Comparison of ENCODE assay signal across 8 cellular contexts in the genomic region with DNA sequence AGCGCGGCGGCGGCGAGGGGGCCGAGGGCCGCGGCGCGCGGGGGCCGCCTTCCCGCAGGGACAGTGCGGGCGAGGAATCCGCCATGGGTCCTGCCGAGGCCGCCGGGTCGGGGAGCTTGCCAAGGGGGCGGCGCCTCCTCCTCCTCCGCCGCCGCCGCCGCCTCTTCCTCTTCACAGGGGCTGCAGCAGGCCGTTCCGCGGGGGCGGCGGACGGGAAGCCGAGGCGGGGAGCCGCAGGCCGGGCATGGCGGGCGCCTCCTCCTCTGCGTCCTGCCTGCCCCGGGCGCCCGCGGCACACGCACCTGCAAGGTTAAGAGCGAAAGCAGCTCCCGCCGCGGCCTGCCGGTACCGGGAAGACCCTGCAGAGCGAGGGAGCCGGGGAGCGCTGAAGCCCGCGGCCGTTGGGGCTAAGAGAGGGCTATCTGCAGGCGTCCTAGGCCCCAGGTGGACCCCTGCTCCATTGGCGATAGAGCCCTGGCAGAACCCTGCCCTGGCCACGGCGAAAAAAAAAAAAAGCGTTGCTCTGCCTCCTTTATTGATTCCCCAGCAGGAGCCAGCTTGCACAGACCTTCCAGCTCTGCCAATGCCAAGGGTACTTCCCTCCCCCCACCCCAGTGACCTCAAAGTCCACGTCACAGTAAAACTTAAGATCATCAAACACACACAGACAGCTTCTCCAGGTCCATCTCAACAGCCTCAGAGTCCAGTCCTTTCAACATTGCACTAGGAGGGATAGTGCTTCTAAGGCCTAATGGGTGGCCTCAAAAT. TPM values are rescaled to one million over a fixed set of nuclear protein-coding genes. Genes with fewer than 3 reads are reported as not detected.
DNase-seq lines count a peak whose midpoint lies in the region; ATAC-seq and TF ChIP-seq lines count a peak whose summit lies in the region.

A gene with protein sequence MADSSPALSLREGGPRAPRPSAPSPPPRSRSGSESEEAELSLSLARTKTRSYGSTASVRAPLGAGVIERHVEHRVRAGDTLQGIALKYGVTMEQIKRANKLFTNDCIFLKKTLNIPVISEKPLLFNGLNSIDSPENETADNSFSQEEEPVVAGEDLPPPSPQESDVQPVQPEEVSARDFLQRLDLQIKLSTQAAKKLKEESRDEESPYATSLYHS (minus strand): TSS at position 118 of the 768 bp plus-strand sequence. CDS start 33 bp downstream, at position 85.

- H3K4me1 ChIP-seq in gastroesophageal sphincter = peaks cover 0 to 34% (median 10%) of the 10 kb centered on the region in 3 donors
- peaks cover 0 to 12% of the 10 kb centered on the region in 2 donors for H3K4me1 ChIP-seq in neuronal stem cell (ENCODE audit: control insufficient read depth in 2 of 2, insufficient read depth in 1 of 2, low read depth in 1 of 2, low read length in 2 of 2)
- H3K4me1 ChIP-seq in thymus (ENCODE audit: control insufficient read depth, insufficient read depth, low read length) = peaks cover 21% of the 10 kb centered on the region

- no peak within 1 kb of the TSS for H3K14ac ChIP-seq in neuronal stem cell (ENCODE audit: low read length)

- no peaks in the 10 kb centered on the region for H3K79me1 ChIP-seq in neuronal stem cell (ENCODE audit: low read depth, low read length)

- no peak for TF ChIP-seq CTCF in gastroesophageal sphincter (IDR thresholded peaks at IDR 0.05)

- peak within 1 kb of the TSS; percentile 92 for H3K4me2 ChIP-seq in neuronal stem cell (ENCODE audit: insufficient read depth, low read length, poor library complexity, severe bottlenecking)

- no peak within 1 kb of the TSS for H3K4ac ChIP-seq in neuronal stem cell (ENCODE audit: low read length)

- 0% methylated on average over 2 of the region's 63 CpGs; no CpG with 5 or more reads in 1 of the 2 donors for WGBS in gastroesophageal sphincter (ENCODE audit: low coverage in 1 of 2), 2 donors
- WGBS in neuronal stem cell (ENCODE audit: extremely low coverage in 2 of 2, insufficient read length in 2 of 2, insufficient replicate concordance in 1 of 2), 2 donors = no CpG with 5 or more reads among the region's 63 CpGs
- under 1% methylated on average over 63 of the region's 63 CpGs for WGBS in thymus

- peak; percentile 34 to 62 for TF ChIP-seq POLR2A in gastroesophageal sphincter (IDR thresholded peaks at IDR 0.05)

- no peak within 1 kb of the TSS for H2BK5ac ChIP-seq in neuronal stem cell (ENCODE audit: low read length)

- no peak within 1 kb of the TSS for H2BK15ac ChIP-seq in neuronal stem cell (ENCODE audit: low read length)

- TF ChIP-seq EP300 in gastroesophageal sphincter (IDR thresholded peaks at IDR 0.05) = no peak

- peak within 1 kb of the TSS; percentile 95 for H2AFZ ChIP-seq in neuronal stem cell (ENCODE audit: low read length)

- H3K27ac ChIP-seq in gastroesophageal sphincter = peak within 1 kb of the TSS; percentile 11 to 92 (median 92)
- H3K27ac ChIP-seq in neuronal stem cell (replicated peaks; ENCODE audit: low read length) = no peak within 1 kb of the TSS
- peak within 1 kb of the TSS; percentile 94 for H3K27ac ChIP-seq in thymus (ENCODE audit: low read depth)

- H3K27me3 ChIP-seq in gastroesophageal sphincter (no peaks in the 10 kb centered on the region), neuronal stem cell (ENCODE audit: control insufficient read depth in 3 of 3, insufficient read depth in 3 of 3, low read depth in 1 of 3, low read length in 3 of 3) (peaks cover 3 to 74% (median 33%) of the 10 kb centered on the region in 3 experiments), thymus (ENCODE audit: control insufficient read depth, insufficient read depth) (no peaks in the 10 kb centered on the region)

- no peak within 1 kb of the TSS for H2BK120ac ChIP-seq in neuronal stem cell (ENCODE audit: low read depth, low read length)

- DNase-seq in AG08396 (ENCODE audit: low spot score) = peak; percentile 83
- peak; percentile 73 for DNase-seq in RPMI7951 (ENCODE audit: low read depth)
- DNase-seq in activated gamma-delta T cell treated with anti-CD3 and anti-CD28 coated beads, Interleukin-2, amount 50 U/mL, for 16 hours (ENCODE audit: low read depth) = peak; percentile 49
- peak; percentile 48 for DNase-seq in neuronal stem cell (ENCODE audit: low spot score)

- H3K9ac ChIP-seq in neuronal stem cell (ENCODE audit: low read depth, low read length, poor library complexity) = peak within 1 kb of the TSS; percentile 74

- H3K36me3 ChIP-seq in gastroesophageal sphincter (no peaks in the 10 kb centered on the region), neuronal stem cell (replicated peaks in 1 of 2; ENCODE audit: control insufficient read depth in 2 of 2, insufficient read depth in 2 of 2, low read length in 2 of 2) (no peaks in the 10 kb centered on the region), thymus (ENCODE audit: control insufficient read depth, insufficient read depth) (no peaks in the 10 kb centered on the region)

- peak within 1 kb of the TSS; percentile 69 to 90 for H3K4me3 ChIP-seq in gastroesophageal sphincter
- H3K4me3 ChIP-seq in neuronal stem cell (ENCODE audit: low read length in 2 of 2) = peak within 1 kb of the TSS; percentile 55 to 93
- H3K4me3 ChIP-seq in thymus (ENCODE audit: low read length) = peak within 1 kb of the TSS; percentile 89

- peak within 1 kb of the TSS; percentile 87 for H3K23ac ChIP-seq in neuronal stem cell (ENCODE audit: low read depth, low read length, poor library complexity)

- no peaks in the 10 kb centered on the region for H3K9me3 ChIP-seq in gastroesophageal sphincter
- H3K9me3 ChIP-seq in neuronal stem cell (replicated peaks in 1 of 2; ENCODE audit: control insufficient read depth in 2 of 2, insufficient read depth in 1 of 2, low read depth in 1 of 2, low read length in 2 of 2) = no peaks in the 10 kb centered on the region
- H3K9me3 ChIP-seq in thymus (ENCODE audit: control insufficient read depth) = no peaks in the 10 kb centered on the region

- H3K18ac ChIP-seq in neuronal stem cell (ENCODE audit: low read length) = peak within 1 kb of the TSS; percentile 82

- H4K91ac ChIP-seq in neuronal stem cell (ENCODE audit: low read depth, low read length, poor library complexity) = no peak within 1 kb of the TSS

- ATAC-seq in GM18868 (IDR thresholded peaks at IDR 0.05; ENCODE audit: unreplicated experiment) = peak; percentile 32
- peak; percentile 53 for ATAC-seq in HG03280 (IDR thresholded peaks at IDR 0.05; ENCODE audit: unreplicated experiment)
- peak; percentile 88 for ATAC-seq in gastroesophageal sphincter

- no peak within 1 kb of the TSS for H2AK5ac ChIP-seq in neuronal stem cell (ENCODE audit: low read depth, low read length)

- H2BK12ac ChIP-seq in neuronal stem cell (ENCODE audit: low read length) = no peak within 1 kb of the TSS

- H4K8ac ChIP-seq in neuronal stem cell (ENCODE audit: low read depth, low read length) = no peak within 1 kb of the TSS

RNA-seq across cellular contexts. Expression of the gene that starts here (rescaled TPM):
- total RNA-seq in RPMI7951 (2014; rRNA removed; shearing (Covaris generic)) = 16.7 and 17.5 TPM in 2 replicates
- 10 to 100 TPM in 3 of 4 donors, 1 to 10 TPM in 1; 8.9 to 27.9 (median 14.0) TPM for total RNA-seq in gastroesophageal sphincter
- polyA plus RNA-seq in neuronal stem cell (2013, experiment 1 of 2) = 0.14 TPM
- 0.19 TPM for polyA plus RNA-seq in neuronal stem cell (2013, experiment 2 of 2)
- polyA plus RNA-seq in thymus = 30.1 TPM

Comparison
In these comparisons a context has a peak if more than half of its experiments do, and no peak if none do; other contexts are left out.
1. ATAC-seq: peak in every context shown above with its lines; median percentile 88 in gastroesophageal sphincter; 53 in HG03280; 32 in GM18868.